9 cellular contexts compared by ENCODE assay signal in the genomic region with DNA sequence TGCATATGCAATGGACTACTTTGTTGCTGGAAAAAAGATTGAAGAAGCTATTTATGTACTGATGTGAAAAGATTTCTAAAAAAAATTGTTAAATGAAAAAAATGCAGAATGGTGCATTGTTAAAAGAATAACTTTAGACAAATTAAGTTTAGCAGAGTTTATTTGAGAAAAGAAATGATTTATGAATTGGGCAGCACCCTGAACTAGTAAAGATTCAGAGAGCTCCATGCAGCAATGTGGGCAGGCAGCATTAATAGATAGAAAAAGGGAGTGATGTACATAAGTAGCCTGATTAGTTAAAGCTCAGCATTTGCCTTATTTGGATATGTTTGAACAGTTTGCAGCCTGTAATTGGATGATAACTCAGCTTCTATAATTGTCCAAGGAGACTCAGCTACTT.
"Had no signal": no experiment of that assay in that cellular context is flagged by ENCODE, and none has a peak within 500 bp of the region (broad histone marks: within the 10 kb centered on the region; RNA-seq: fewer than 3 reads in every experiment).

No MANE protein-coding gene starts in this region.

- H3K36me3 ChIP-seq: HAP-1 had no signal

- H3K9ac ChIP-seq: KMS-11 had no signal

- H3K27me3 Mint-ChIP-seq: IgD-negative memory B cell had no signal

- H3K27ac ChIP-seq: HL-60, KMS-11 had no signal

- H3K27ac Mint-ChIP-seq: IgD-negative memory B cell had no signal

- H3K4me3 Mint-ChIP-seq: IgD-negative memory B cell had no signal

- H3K9me3 ChIP-seq: HAP-1 had no signal

- H3K4me3 ChIP-seq: HAP-1 had no signal

- DNase-seq: GOT3, H7, KBM-7 had no signal

- ATAC-seq: HCT116, HepG2 had no signal

- H3K4me1 Mint-ChIP-seq: IgD-negative memory B cell had no signal

- H3K4me2 ChIP-seq: KMS-11 had no signal

- H3K36me3 Mint-ChIP-seq: IgD-negative memory B cell had no signal
